8 cellular contexts compared by ENCODE assay signal in genomic region chr11:130131957-130132850, GRCh38. TPM values are rescaled to one million over a fixed set of nuclear protein-coding genes. Genes with fewer than 3 reads are reported as not detected.
DNase-seq lines count a peak whose midpoint lies in the region; ATAC-seq and TF ChIP-seq lines count a peak whose summit lies in the region.

No MANE protein-coding gene starts in this region.

- BruUV-seq in IMR-90 (replicated peaks; lab: Mats Ljungman, UMichigan): no TSS peak

- no peak overlapping the region for H3K14ac ChIP-seq in IMR-90 (replicated peaks; ENCODE audit: low read depth, low read length)

- H3K4me1 ChIP-seq in IMR-90 (ENCODE audit: control insufficient read depth, insufficient read depth, low read length) (no peaks in the 10 kb centered on the region), Peyer's patch (peaks cover 0 to 12% (median 0%) of the 10 kb centered on the region in 4 donors), heart left ventricle (peaks cover 0 to 4% (median 0%) of the 10 kb centered on the region in 12 donors)

- H4K91ac ChIP-seq in IMR-90 (ENCODE audit: insufficient read depth, low read depth, low read length): no peak overlapping the region

- TF ChIP-seq POLR2A in IMR-90 (IDR thresholded peaks at IDR 0.05; ENCODE audit: low read depth, low read length) (0 out of 2 replicates have a peak, but pooled peaks have one; percentile 25), Peyer's patch (IDR thresholded peaks at IDR 0.05) (no peak), heart left ventricle (IDR thresholded peaks at IDR 0.05) (no peak)

- TF ChIP-seq CTCF in IMR-90 (conservative IDR thresholded peaks at IDR 0.05; ENCODE audit: low read depth, low read length) (peak; percentile 90), Peyer's patch (IDR thresholded peaks at IDR 0.05) (peak; percentile 66 to 96 (median 91)), heart left ventricle (IDR thresholded peaks at IDR 0.05) (peak; percentile 73 to 89 (median 83))

- in situ Hi-C loops in IMR-90 (cut with MboI; ENCODE audit: low sequenced_read_pairs): loop anchor here (5.0 kb wide), 1 partner anchor 205 kb away; no protein-coding TSS in a partner anchor

- no peak overlapping the region for H3K18ac ChIP-seq in IMR-90 (ENCODE audit: low read depth, low read length)

- no peak overlapping the region for H2BK20ac ChIP-seq in IMR-90 (ENCODE audit: low read depth, low read length)

- H2BK15ac ChIP-seq in IMR-90 (ENCODE audit: low read depth, low read length): no peak overlapping the region

- CTCF ChIA-PET in IMR-90 (lab: Yijun Ruan, JAX): interaction anchor here (0.5 to 2.3 kb wide), 30 partner anchors 9 to 1342 kb away, joined by 3 to 13 read pairs (median 4); partner anchors contain the start of gene PRDM10

- H4K5ac ChIP-seq in IMR-90 (ENCODE audit: low read depth, low read length): no peak overlapping the region

- no peak overlapping the region for H3K23ac ChIP-seq in IMR-90 (ENCODE audit: low read depth, low read length)

- no peak overlapping the region for H2AFZ ChIP-seq in IMR-90 (replicated peaks; ENCODE audit: low read length, poor library complexity)

- 100% methylated on average over 1 of the region's 9 CpGs; no CpG with 5 or more reads in 1 of the 2 experiments for WGBS in IMR-90 (ENCODE audit: extremely low coverage in 2 of 2, insufficient read length in 1 of 2), 2 experiments
- WGBS in heart left ventricle, 4 donors: 44 to 62% (median 54%) methylated on average over 9 of the region's 9 CpGs

- peaks cover 57% of the 10 kb centered on the region for H3K36me3 ChIP-seq in IMR-90 (ENCODE audit: control insufficient read depth, insufficient read depth, low read length)
- H3K36me3 ChIP-seq in Peyer's patch: peaks cover 0 to 76% (median 0%) of the 10 kb centered on the region in 3 donors
- H3K36me3 ChIP-seq in heart left ventricle: peaks cover 2 to 96% (median 84%) of the 10 kb centered on the region in 9 donors

- POLR2A ChIA-PET in IMR-90 (lab: Charles Lee; ENCODE audit: unreplicated experiment): interaction anchor here (0.6 to 0.7 kb wide), 2 partner anchors 63 to 130 kb away, joined by 7 to 9 read pairs; partner anchors contain the start of gene PRDM10

- H3K9ac ChIP-seq in IMR-90 (ENCODE audit: low read depth, low read length): no peak overlapping the region

- H3K4me2 ChIP-seq in IMR-90 (ENCODE audit: low read depth, low read length): no peak overlapping the region

- ATAC-seq in GM18909 (IDR thresholded peaks at IDR 0.05; ENCODE audit: poor library complexity, unreplicated experiment): peak; percentile 75
- ATAC-seq in IMR-90 (ENCODE audit: low read depth): peak; percentile 96
- peak in 3 of 4 donors; percentile 59 to 79 (median 74) for ATAC-seq in heart left ventricle

- no peak overlapping the region for H2AK5ac ChIP-seq in IMR-90 (ENCODE audit: low read depth, low read length)

- DNase-seq in CD1c-positive myeloid dendritic cell (ENCODE audit: extremely low spot score): peak; percentile 84
- DNase-seq in IMR-90: peak; percentile 66
- peak in 1 of 3 donors; percentile 82 for DNase-seq in Peyer's patch
- peak; percentile 75 for DNase-seq in activated effector memory CD4-positive, alpha-beta T cell treated with anti-CD3 and anti-CD28 coated beads, Interleukin-2, amount 50 U/mL, for 16 hours
- DNase-seq in heart left ventricle: peak in 1 of 5 donors; percentile 41
- DNase-seq in skeletal muscle cell (ENCODE audit: low read depth): peak; percentile 17
- no peak for DNase-seq in cerebellum (ENCODE audit: low spot score)

- no peak overlapping the region for H3K27ac ChIP-seq in IMR-90 (ENCODE audit: insufficient read depth, low read length)
- H3K27ac ChIP-seq in Peyer's patch: no peak overlapping the region
- H3K27ac ChIP-seq in heart left ventricle: no peak overlapping the region

- intact Hi-C loops in IMR-90 (cut with micrococcal nuclease): loop anchor here (1.0 to 2.0 kb wide), 3 partner anchors 130 to 365 kb away; partner anchors contain the start of gene PRDM10
- intact Hi-C loops in heart left ventricle (cut with DNase I): loop anchor here (1.0 to 10.0 kb wide), 9 partner anchors 60 to 211 kb away; partner anchors contain the start of genes PRDM10 (in 3 of the 10) and APLP2 (in 2 of the 10)

- H2AK9ac ChIP-seq in IMR-90 (replicated peaks; ENCODE audit: low read depth, low read length, poor library complexity): no peak overlapping the region

- no peak overlapping the region for H4K8ac ChIP-seq in IMR-90 (ENCODE audit: low read depth in 2 of 2, low read length in 2 of 2)

- no peak overlapping the region for H3K4me3 ChIP-seq in IMR-90 (ENCODE audit: insufficient read depth, low read depth, low read length)
- no peak overlapping the region for H3K4me3 ChIP-seq in Peyer's patch
- H3K4me3 ChIP-seq in heart left ventricle: no peak overlapping the region
- H3K4me3 ChIP-seq in skeletal muscle cell (ENCODE audit: low read depth, low read length): no peak overlapping the region

- no peaks in the 10 kb centered on the region; the same call in 1 of the 2 replicates for H4K20me1 ChIP-seq in IMR-90 (ENCODE audit: insufficient read depth, low read length)

- no peak overlapping the region for H2BK5ac ChIP-seq in IMR-90 (ENCODE audit: low read depth, low read length, poor library complexity, severe bottlenecking)

- H3K27me3 ChIP-seq in IMR-90 (ENCODE audit: control insufficient read depth, insufficient read depth, low read length) (no peaks in the 10 kb centered on the region), Peyer's patch (no peaks in the 10 kb centered on the region), heart left ventricle (no peaks in the 10 kb centered on the region)

- H2BK120ac ChIP-seq in IMR-90 (ENCODE audit: low read depth, low read length): no peak overlapping the region

- no peaks in the 10 kb centered on the region for H3K79me1 ChIP-seq in IMR-90 (ENCODE audit: low read depth in 1 of 2, low read length in 2 of 2)

- H3K9me3 ChIP-seq in IMR-90 (ENCODE audit: control insufficient read depth, insufficient read depth, low read length): no peaks in the 10 kb centered on the region
- no peaks in the 10 kb centered on the region for H3K9me3 ChIP-seq in Peyer's patch
- no peaks in the 10 kb centered on the region for H3K9me3 ChIP-seq in heart left ventricle

- TF ChIP-seq RAD21 in IMR-90 (IDR thresholded peaks at IDR 0.05; ENCODE audit: low read length): peak; percentile 94

- dilution Hi-C loops in IMR-90 (cut with HindIII; ENCODE audit: low sequenced_read_pairs, unreplicated experiment): loop anchor here (25.0 kb wide), 1 partner anchor 195 kb away; no protein-coding TSS in a partner anchor

- no peaks in the 10 kb centered on the region for H3K9me1 ChIP-seq in IMR-90 (ENCODE audit: insufficient read depth, low read length)

- no peak overlapping the region for H3K56ac ChIP-seq in IMR-90 (ENCODE audit: extremely low read depth, insufficient read depth, low read length)

- no peak overlapping the region for H3K4ac ChIP-seq in IMR-90 (ENCODE audit: low read depth, low read length)

TF ChIP-seq in IMR-90, 13 proteins besides CTCF, POLR2A, EP300 and RAD21:
- no peak for TF ChIP-seq MAFK (IDR thresholded peaks at IDR 0.05; ENCODE audit: low read depth, low read length)
- TF ChIP-seq BHLHE40 (IDR thresholded peaks at IDR 0.05; ENCODE audit: low read depth, low read length): no peak
- TF ChIP-seq FOS (IDR thresholded peaks at IDR 0.05; ENCODE audit: low read depth, low read length): no peak
- no peak for TF ChIP-seq ELK1 (IDR thresholded peaks at IDR 0.05; ENCODE audit: borderline replicate concordance, low read depth, low read length)
- TF ChIP-seq SMC3 (IDR thresholded peaks at IDR 0.05; ENCODE audit: low read depth, low read length): peak; percentile 96
- TF ChIP-seq USF2 (IDR thresholded peaks at IDR 0.05; ENCODE audit: low read depth, low read length): no peak
- TF ChIP-seq MXI1 (IDR thresholded peaks at IDR 0.05; ENCODE audit: borderline replicate concordance, low read depth, low read length): no peak
- TF ChIP-seq CEBPB (IDR thresholded peaks at IDR 0.05; ENCODE audit: low read depth, low read length): no peak
- peak; percentile 38; the same call in 1 of the 2 replicates for TF ChIP-seq NFE2L2 (IDR thresholded peaks at IDR 0.05; ENCODE audit: low read depth, low read length)
- no peak for TF ChIP-seq MAZ (IDR thresholded peaks at IDR 0.05; ENCODE audit: borderline replicate concordance, low read depth, low read length)

RNA-seq across cellular contexts. Expression of gene ST14, which starts 27.4 kb away (rescaled TPM):
- total RNA-seq in IMR-90 (2012; rRNA removed) (not detected in 2 replicates), Peyer's patch (100 to 1,000 TPM; 104 to 469 (median 424) TPM), heart left ventricle (10 to 100 TPM in 1 of 9 donors, 1 to 10 TPM in 4, under 1 TPM in 4; 0.37 to 13.0 (median 1.3) TPM), cerebellum (0.54 TPM)
- polyA plus RNA-seq in IMR-90 (2012; rRNA removed) (not detected in 2 replicates), heart left ventricle (1 to 10 TPM in 1 of 2 donors, under 1 TPM in 1; 0.61 to 1.4 TPM)
- polyA plus RNA-seq in IMR-90 (2012; cell fraction: cytosol; rRNA removed): not detected in 2 replicates
- polyA plus RNA-seq in IMR-90 (2012; cell fraction: nucleus; rRNA removed; ENCODE audit: low replicate concordance): not detected in 2 replicates

Comparison
In these comparisons a context has a peak if more than half of its experiments do, and no peak if none do; other contexts are left out.
1. RNA of gene ST14, which starts 27.4 kb away (total RNA-seq): 104 to 469 TPM in Peyer's patch; 0.37 to 13.0 TPM in heart left ventricle, 0.54 TPM in cerebellum (single experiment) and not detected in IMR-90; every median in the first group is over 4 times any median in the second.
2. Peak in every context shown above with its lines, with median percentiles within 50 percentile points of each other: ATAC-seq and CTCF ChIP-seq.